In genomic region chr11:910589-911030, GRCh38 we compare ENCODE assay signal across 1 cellular context.
TF ChIP-seq lines count a peak whose summit lies in the region.

TSS of gene CHID1 (minus strand) at chr11:910810. CDS start at chr11:904816, 5,994 bp downstream.

TF ChIP-seq in HEK293, 187 proteins besides CTCF, POLR2A, EP300 and RAD21 (continued from another document):
- TF ChIP-seq ZNF398 (tag by site-specific recombination; IDR thresholded peaks at IDR 0.05) (no peak; the same call in 1 of the 2 replicates), ZNF335 (tag by site-specific recombination; conservative IDR thresholded peaks at IDR 0.05) (0 out of 2 replicates have a peak, but pooled peaks have one; percentile 1), ZSCAN23 (tag by site-specific recombination; IDR thresholded peaks at IDR 0.05) (no peak), ZNF324 (tag by site-specific recombination; IDR thresholded peaks at IDR 0.05) (no peak), ZFP3 (tag by site-specific recombination; IDR thresholded peaks at IDR 0.05; ENCODE audit: low read depth) (no peak), ZNF175 (tag by site-specific recombination; IDR thresholded peaks at IDR 0.05) (no peak), ZNF184 (tag by site-specific recombination; IDR thresholded peaks at IDR 0.05) (no peak), ZBTB21 (tag by site-specific recombination; IDR thresholded peaks at IDR 0.05) (no peak), ZNF701 (tag by site-specific recombination; IDR thresholded peaks at IDR 0.05) (no peak), ZNF837 (tag by site-specific recombination; IDR thresholded peaks at IDR 0.05) (no peak), ZNF140 (tag by site-specific recombination; IDR thresholded peaks at IDR 0.05) (no peak), ZNF792 (tag by site-specific recombination; IDR thresholded peaks at IDR 0.05) (no peak), ZNF148 (tag by site-specific recombination; IDR thresholded peaks at IDR 0.05; ENCODE audit: borderline replicate concordance) (no peak), ELK4 (IDR thresholded peaks at IDR 0.05; ENCODE audit: borderline replicate concordance, low read depth, low read length) (no peak), ZNF155 (tag by site-specific recombination; IDR thresholded peaks at IDR 0.05) (no peak), ZNF112 (tag by site-specific recombination; IDR thresholded peaks at IDR 0.05) (no peak), ZNF16 (tag by site-specific recombination; IDR thresholded peaks at IDR 0.05; ENCODE audit: low read depth) (no peak), ZNF600 (tag by site-specific recombination; IDR thresholded peaks at IDR 0.05) (no peak), ZBTB20 (tag by site-specific recombination; IDR thresholded peaks at IDR 0.05) (peak; percentile 29; the same call in 1 of the 2 replicates), ZNF670 (tag by site-specific recombination; IDR thresholded peaks at IDR 0.05; ENCODE audit: low read depth) (no peak), ZNF776 (tag by site-specific recombination; IDR thresholded peaks at IDR 0.05; ENCODE audit: borderline replicate concordance) (no peak), ZNF302 (tag by site-specific recombination; IDR thresholded peaks at IDR 0.05; ENCODE audit: low read depth) (no peak), ZNF843 (tag by site-specific recombination; IDR thresholded peaks at IDR 0.05) (no peak), ZNF692 (tag by site-specific recombination; IDR thresholded peaks at IDR 0.05) (peak; percentile 34; the same call in 1 of the 2 replicates), ZNF76 (tag by site-specific recombination; IDR thresholded peaks at IDR 0.05; ENCODE audit: borderline replicate concordance, low read depth) (0 out of 2 replicates have a peak, but pooled peaks have one; percentile 27), BCL11B (tag by site-specific recombination; IDR thresholded peaks at IDR 0.05; ENCODE audit: low read depth) (no peak)
TF ChIP-seq in HEK293: peak in this region for 13.
